Comparison of ENCODE assay signal across 19 cellular contexts in the genomic region with DNA sequence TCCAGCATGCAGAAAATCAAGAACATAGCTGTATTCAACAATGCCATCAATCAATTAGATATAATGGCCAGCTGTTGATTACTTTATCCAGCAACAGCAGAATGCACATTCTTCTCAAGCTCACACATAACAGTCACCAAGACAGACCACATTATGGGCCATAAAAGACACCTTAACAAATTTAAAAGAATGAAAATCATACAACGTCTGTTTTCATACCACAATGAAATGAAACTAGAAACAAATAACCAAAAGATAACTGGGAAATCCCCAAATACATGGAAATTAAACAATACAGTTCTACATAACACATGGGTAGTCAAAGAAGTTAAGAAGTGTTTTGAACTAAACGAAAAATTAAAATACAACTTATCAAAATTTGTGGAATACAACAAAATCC.
DNase-seq lines count a peak whose midpoint lies in the region; ATAC-seq and FAIRE-seq lines count a peak whose summit lies in the region.
"Had no signal": no experiment of that assay in that cellular context is flagged by ENCODE, and none has a peak within 500 bp of the region (broad histone marks: within the 10 kb centered on the region; RNA-seq: fewer than 3 reads in every experiment).

No MANE protein-coding gene starts in this region.

- no peak overlapping the region for H3K27ac Mint-ChIP-seq in stimulated activated naive CD8-positive, alpha-beta T cell treated with anti-CD3 and anti-CD28 coated beads, Interleukin-15, Interleukin-2, amounts not matched to agents 100 ng/mL and 50 ng/mL, for 24 hours
- H3K27ac Mint-ChIP-seq in activated CD4-positive, alpha-beta memory T cell treated with anti-CD3 and anti-CD28 coated beads, Interleukin-2, amount 10 ng/mL, durations not matched to agents 7 days and 5 days, result peak overlapping the region; percentile 80
- H3K27ac Mint-ChIP-seq: activated naive CD4-positive, alpha-beta T cell treated with anti-CD3 and anti-CD28 coated beads for 36 hours; progenitor cell of endocrine pancreas had no signal

- DNase-seq in stimulated activated naive CD8-positive, alpha-beta T cell treated with anti-CD3 and anti-CD28 coated beads, Interleukin-15, Interleukin-2, amounts not matched to agents 100 U/mL and 50 U/mL, for 24 hours, result no peak
- DNase-seq in activated CD4-positive, alpha-beta memory T cell treated with anti-CD3 and anti-CD28 coated beads, Interleukin-2, amount 10 ng/mL, durations not matched to agents 7 days and 5 days, result no peak
- DNase-seq in stimulated activated CD4-positive, alpha-beta T cell treated with anti-CD3 and anti-CD28 coated beads, Interleukin-4, amount 100 ng/mL, for 1 hour, result no peak
- DNase-seq in NCI-H1092 (lab: John Stamatoyannopoulos, UW), result no peak
- DNase-seq: activated naive CD4-positive, alpha-beta T cell treated with anti-CD3 and anti-CD28 coated beads for 36 hours; DMS53; GDM1; NCI-H524 treated with DMSO at 0.1 percent for 48 hours; Peyer's patch; SJCRH30; uterus; WERI-Rb-1 had no signal

- H3K4me1 Mint-ChIP-seq in stimulated activated naive CD8-positive, alpha-beta T cell treated with anti-CD3 and anti-CD28 coated beads, Interleukin-15, Interleukin-2, amounts not matched to agents 100 ng/mL and 50 ng/mL, for 24 hours (ENCODE audit: low read depth), result peaks cover 30% of the 10 kb centered on the region
- H3K4me1 Mint-ChIP-seq in activated CD4-positive, alpha-beta memory T cell treated with anti-CD3 and anti-CD28 coated beads, Interleukin-2, amount 10 ng/mL, durations not matched to agents 7 days and 5 days, result peaks cover 30% of the 10 kb centered on the region

- CTCF ChIA-PET in activated CD4-positive, alpha-beta memory T cell treated with anti-CD3 and anti-CD28 coated beads, Interleukin-2, amount 10 ng/mL, durations not matched to agents 7 days and 5 days (lab: Charles Lee), result no interaction called here

- peak overlapping the region; percentile 56 for H3K4me3 Mint-ChIP-seq in stimulated activated naive CD8-positive, alpha-beta T cell treated with anti-CD3 and anti-CD28 coated beads, Interleukin-15, Interleukin-2, amounts not matched to agents 100 ng/mL and 50 ng/mL, for 24 hours
- H3K4me3 Mint-ChIP-seq in activated CD4-positive, alpha-beta memory T cell treated with anti-CD3 and anti-CD28 coated beads, Interleukin-2, amount 10 ng/mL, durations not matched to agents 7 days and 5 days, result peak overlapping the region; percentile 75
- H3K4me3 Mint-ChIP-seq: activated naive CD4-positive, alpha-beta T cell treated with anti-CD3 and anti-CD28 coated beads for 36 hours had no signal

- H3K36me3 Mint-ChIP-seq in stimulated activated naive CD8-positive, alpha-beta T cell treated with anti-CD3 and anti-CD28 coated beads, Interleukin-15, Interleukin-2, amounts not matched to agents 100 ng/mL and 50 ng/mL, for 24 hours (ENCODE audit: low read depth), result peaks cover 44% of the 10 kb centered on the region
- H3K36me3 Mint-ChIP-seq in activated CD4-positive, alpha-beta memory T cell treated with anti-CD3 and anti-CD28 coated beads, Interleukin-2, amount 10 ng/mL, durations not matched to agents 7 days and 5 days (ENCODE audit: low read depth), result peaks cover 48% of the 10 kb centered on the region

- ATAC-seq in stimulated activated naive CD8-positive, alpha-beta T cell treated with anti-CD3 and anti-CD28 coated beads, Interleukin-15, Interleukin-2, amounts not matched to agents 100 U/mL and 50 U/mL, for 24 hours, result no peak
- no peak for ATAC-seq in HG02759 (IDR thresholded peaks at IDR 0.05; ENCODE audit: unreplicated experiment)
- ATAC-seq: gastroesophageal sphincter, HCT116, K562 had no signal

- POLR2A ChIA-PET in activated CD4-positive, alpha-beta memory T cell treated with anti-CD3 and anti-CD28 coated beads, Interleukin-2, amount 10 ng/mL, durations not matched to agents 7 days and 5 days (lab: Charles Lee), result interaction anchor here (1.1 kb wide), 1 partner anchor 12 kb away, joined by 3 read pairs; no protein-coding TSS in a partner anchor

- no peaks in the 10 kb centered on the region for H3K27me3 Mint-ChIP-seq in stimulated activated naive CD8-positive, alpha-beta T cell treated with anti-CD3 and anti-CD28 coated beads, Interleukin-15, Interleukin-2, amounts not matched to agents 100 ng/mL and 50 ng/mL, for 24 hours
- H3K27me3 Mint-ChIP-seq in activated CD4-positive, alpha-beta memory T cell treated with anti-CD3 and anti-CD28 coated beads, Interleukin-2, amount 10 ng/mL, durations not matched to agents 7 days and 5 days, result no peaks in the 10 kb centered on the region
- H3K27me3 Mint-ChIP-seq: progenitor cell of endocrine pancreas had no signal

- peak; percentile 43 for FAIRE-seq in endometrium (lab: Jason Lieb, UNC)
- FAIRE-seq: K562 had no signal

- peaks cover 8% of the 10 kb centered on the region for H3K9me3 Mint-ChIP-seq in stimulated activated naive CD8-positive, alpha-beta T cell treated with anti-CD3 and anti-CD28 coated beads, Interleukin-15, Interleukin-2, amounts not matched to agents 100 ng/mL and 50 ng/mL, for 24 hours
- H3K9me3 Mint-ChIP-seq in activated CD4-positive, alpha-beta memory T cell treated with anti-CD3 and anti-CD28 coated beads, Interleukin-2, amount 10 ng/mL, durations not matched to agents 7 days and 5 days, result peaks cover 19% of the 10 kb centered on the region
